ENCODE assay signal across 10 cellular contexts in the genomic region with DNA sequence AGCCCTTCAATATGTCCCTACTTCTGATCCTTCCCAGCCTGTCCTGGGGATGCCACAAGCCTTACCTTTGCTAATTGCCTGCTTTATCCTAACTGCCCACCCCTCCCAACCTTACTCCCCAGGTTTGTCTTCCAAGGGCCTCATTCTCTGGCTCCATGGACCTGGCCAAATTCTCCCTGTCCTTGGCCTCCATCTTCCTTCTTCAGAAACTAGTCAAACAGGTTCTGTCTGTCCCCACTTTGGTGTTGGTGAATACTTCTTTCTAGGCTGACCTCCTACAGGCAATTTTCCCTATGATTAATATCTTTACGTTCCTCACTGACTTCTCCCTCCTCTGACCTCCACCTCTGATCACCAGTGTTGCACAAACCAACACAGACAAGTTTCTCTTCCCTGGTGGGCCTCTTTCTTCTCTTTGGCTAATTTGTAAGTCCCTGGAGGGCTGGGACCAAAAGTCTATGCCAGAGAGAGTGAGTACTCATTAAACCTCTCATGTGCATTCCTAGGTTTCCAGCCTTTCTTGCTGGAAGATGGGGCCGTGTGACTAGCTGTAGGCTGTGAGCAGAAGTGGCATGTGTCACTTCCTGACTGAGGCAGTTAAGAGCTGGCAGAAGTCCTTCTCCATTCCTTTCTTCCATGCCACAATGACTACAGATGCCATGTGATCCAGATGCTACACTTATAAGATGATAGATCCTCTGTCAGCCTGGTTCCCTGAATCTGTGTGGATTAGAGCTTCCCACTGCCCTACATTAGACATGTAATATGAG.
A peak's percentile ranks its signal among the peaks of the same experiment; 100 is the strongest.
DNase-seq lines count a peak whose midpoint lies in the region; ATAC-seq and TF ChIP-seq lines count a peak whose summit lies in the region.
"Had no signal": no experiment of that assay in that cellular context is flagged by ENCODE, and none has a peak within 500 bp of the region (broad histone marks: within the 10 kb centered on the region; RNA-seq: fewer than 3 reads in every experiment).

No MANE protein-coding gene starts in this region.

- DNase-seq in Kasumi-1 (lab: John Stamatoyannopoulos, UW) = peak; percentile 27 to 30
- DNase-seq in mammary epithelial cell = peak; percentile 33
- DNase-seq in myocyte (ENCODE audit: low read depth) = peak; percentile 16
- no peak for DNase-seq in T-helper 9 cell
- DNase-seq in iPS-NIHi11 (ENCODE audit: low spot score) = no peak
- DNase-seq in natural killer cell = no peak
- DNase-seq: NCI-H748 treated with DMSO at 0.1 percent for 48 hours had no signal

- H3K27me3 Mint-ChIP-seq in natural killer cell (ENCODE audit: low read depth in 2 of 2) = peaks cover 2 to 14% of the 10 kb centered on the region in 2 donors

- intact Hi-C loops in mammary epithelial cell (cut with micrococcal nuclease) = no loop called here
- intact Hi-C loops in natural killer cell (cut with micrococcal nuclease) = no loop called here

- H3K9me3 Mint-ChIP-seq in natural killer cell = no peaks in the 10 kb centered on the region

- H3K27ac Mint-ChIP-seq in natural killer cell = no peak overlapping the region

- H2AFZ ChIP-seq in mammary epithelial cell (ENCODE audit: low read depth, low read length) = no peak overlapping the region

- BruUV-seq in mammary epithelial cell (replicated peaks; lab: Mats Ljungman, UMichigan) = no TSS peak

- H3K27ac ChIP-seq in C4-2B (peak overlapping the region; percentile 26; the same call in 1 of the 2 replicates), mammary epithelial cell (ENCODE audit: insufficient read depth, low read depth, low read length) (no peak overlapping the region)
- H3K27ac ChIP-seq: ascending aorta had no signal

- H4K20me1 ChIP-seq in mammary epithelial cell (ENCODE audit: insufficient read depth, low read length) = no peaks in the 10 kb centered on the region

- H3K4me2 ChIP-seq in mammary epithelial cell (ENCODE audit: insufficient read depth, low read depth, low read length) = no peak overlapping the region

- TF ChIP-seq CTCF in C4-2B (conservative IDR thresholded peaks at IDR 0.05) = no peak
- TF ChIP-seq CTCF in mammary epithelial cell (conservative IDR thresholded peaks at IDR 0.05 in 1 of 2, IDR thresholded peaks at IDR 0.05 in 1 of 2; ENCODE audit: extremely low read depth in 1 of 2, insufficient read depth in 1 of 2, low read depth in 1 of 2, low read length in 2 of 2) = no peak
- TF ChIP-seq CTCF in natural killer cell (IDR thresholded peaks at IDR 0.05) = no peak

- H3K4me1 ChIP-seq in mammary epithelial cell (ENCODE audit: insufficient read depth, low read length) = peaks cover 5% of the 10 kb centered on the region
- H3K4me1 ChIP-seq: ascending aorta had no signal

- WGBS in mammary epithelial cell (ENCODE audit: low coverage, missing lambda C conversion rate) = 8% methylated on average over 2 of the region's 2 CpGs

- no peaks in the 10 kb centered on the region for H3K36me3 ChIP-seq in mammary epithelial cell (ENCODE audit: insufficient read depth, low read length)
- H3K36me3 ChIP-seq: ascending aorta had no signal

- no peaks in the 10 kb centered on the region for H3K27me3 ChIP-seq in mammary epithelial cell (ENCODE audit: insufficient read depth, low read length)
- H3K27me3 ChIP-seq: ascending aorta had no signal

- CTCF ChIA-PET in mammary epithelial cell (lab: Charles Lee; ENCODE audit: low non-redundant PET) = no interaction called here

- no peak overlapping the region for H3K4me3 ChIP-seq in mammary epithelial cell (replicated peaks in 1 of 3; ENCODE audit: insufficient read depth in 1 of 3, low read depth in 2 of 3, low read length in 3 of 3)
- H3K4me3 ChIP-seq: ascending aorta had no signal

- no peaks in the 10 kb centered on the region for H3K36me3 Mint-ChIP-seq in natural killer cell

- ATAC-seq in GM19463 (IDR thresholded peaks at IDR 0.05; ENCODE audit: unreplicated experiment) = no peak
- no peak for ATAC-seq in natural killer cell

- dilution Hi-C loops in mammary epithelial cell (cut with HindIII; ENCODE audit: low sequenced_read_pairs) = no loop called here

- H3K4me1 Mint-ChIP-seq in natural killer cell = no peaks in the 10 kb centered on the region

- in situ Hi-C loops in mammary epithelial cell (cut with MboI; ENCODE audit: low sequenced_read_pairs in 2 of 2) = no loop called here

- no peak overlapping the region for H3K4me3 Mint-ChIP-seq in natural killer cell

- H3K79me2 ChIP-seq in mammary epithelial cell (ENCODE audit: insufficient read depth, low read length) = no peaks in the 10 kb centered on the region

- H3K9ac ChIP-seq in mammary epithelial cell (ENCODE audit: insufficient read depth, low read length) = no peak overlapping the region

- no peaks in the 10 kb centered on the region for H3K9me3 ChIP-seq in mammary epithelial cell (replicated peaks; ENCODE audit: insufficient read depth, low read length)
- H3K9me3 ChIP-seq: ascending aorta had no signal

Comparison
In these comparisons a context has a peak if more than half of its experiments do, and no peak if none do; other contexts are left out.
1. DNase-seq: peak in Kasumi-1 (2 of 2), mammary epithelial cell (single experiment) and myocyte (single experiment); none in T-helper 9 cell (single experiment), iPS-NIHi11 (single experiment) and natural killer cell (single experiment).